ENCODE assay signal across 8 cellular contexts in the genomic region with DNA sequence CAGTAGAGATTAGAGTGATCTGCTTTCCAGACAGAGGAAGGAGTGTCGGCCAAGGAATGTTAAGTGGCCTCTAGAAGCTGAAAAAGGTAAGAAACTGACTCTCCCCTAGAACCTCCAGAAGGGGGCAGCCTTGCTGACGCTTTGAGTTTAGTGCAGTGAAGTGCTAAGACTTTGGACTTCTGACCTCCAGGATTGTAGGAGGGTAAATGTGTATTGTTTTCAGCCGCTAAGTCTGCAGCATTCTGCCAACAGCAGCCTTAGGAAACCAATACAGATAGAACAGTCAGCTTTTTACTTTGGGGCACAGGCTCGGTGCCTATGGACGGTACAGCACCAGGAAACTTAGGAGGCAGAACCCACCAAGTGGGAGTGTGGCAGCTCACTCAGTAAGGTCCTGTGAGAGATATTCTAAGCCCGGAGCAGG. TPM values are rescaled to one million over a fixed set of nuclear protein-coding genes. Genes with fewer than 3 reads are reported as not detected.
A peak's percentile ranks its signal among the peaks of the same experiment; 100 is the strongest.
DNase-seq lines count a peak whose midpoint lies in the region; ATAC-seq, FAIRE-seq and TF ChIP-seq lines count a peak whose summit lies in the region.

No MANE protein-coding gene starts in this region.

- peak; percentile 38 for DNase-seq in H4 (ENCODE audit: low spot score)
- peak; percentile 46 for DNase-seq in RKO (ENCODE audit: low spot score)
- DNase-seq in GM12878 (ENCODE audit: low read depth, low spot score), result no peak
- no peak for DNase-seq in kidney epithelial cell (ENCODE audit: low read depth)
- DNase-seq in stimulated activated effector memory CD8-positive, alpha-beta T cell treated with anti-CD3 and anti-CD28 coated beads, Interleukin-12 subunit alpha, Interleukin-12 subunit beta, amount 100 ng/mL, for 72 hours (ENCODE audit: low spot score in 2 of 2), result peak; percentile 31 to 67
- no peak for DNase-seq in effector memory CD4-positive, alpha-beta T cell

- peaks cover 4% of the 10 kb centered on the region for H3K9me3 Mint-ChIP-seq in stimulated activated effector memory CD8-positive, alpha-beta T cell treated with anti-CD3 and anti-CD28 coated beads, Interleukin-12 subunit alpha, Interleukin-12 subunit beta, amount 100 ng/mL, for 72 hours

- H3K4me2 ChIP-seq in GM12878 (ENCODE audit: control insufficient read depth, insufficient read depth), result no peak overlapping the region

- CTCF ChIA-PET in GM12878 (lab: Yijun Ruan, JAX), result interaction anchor here (0.8 to 11.8 kb wide), 34 partner anchors 9 to 391 kb away, joined by 3 to 297 read pairs (median 6); no protein-coding TSS in a partner anchor

- no peak overlapping the region for H3K9ac ChIP-seq in GM12878 (ENCODE audit: control insufficient read depth, insufficient read depth, low read length)

- ATAC-seq in GM12878 (peak; percentile 43), GM19397 (IDR thresholded peaks at IDR 0.05; ENCODE audit: unreplicated experiment) (no peak)
- no peak for ATAC-seq in stimulated activated effector memory CD8-positive, alpha-beta T cell treated with anti-CD3 and anti-CD28 coated beads, Interleukin-12 subunit alpha, Interleukin-12 subunit beta, amount 100 ng/mL, for 72 hours

- intact Hi-C loops in GM12878 (cut with micrococcal nuclease; ENCODE audit: unreplicated experiment), result loop anchor here (1.0 kb wide), 1 partner anchor 44 kb away; no protein-coding TSS in a partner anchor

- H3K4me3 ChIP-seq in GM12878, result no peak overlapping the region
- no peak overlapping the region for H3K4me3 ChIP-seq in kidney epithelial cell (ENCODE audit: low read depth, low read length)
- H3K4me3 ChIP-seq in effector memory CD4-positive, alpha-beta T cell (ENCODE audit: insufficient read depth, low read depth, low read length, poor library complexity, severe bottlenecking), result no peak overlapping the region

- H3K27ac ChIP-seq in C4-2B, result no peak overlapping the region
- no peak overlapping the region for H3K27ac ChIP-seq in GM12878 (ENCODE audit: control insufficient read depth, insufficient read depth)
- H3K27ac ChIP-seq in effector memory CD4-positive, alpha-beta T cell (ENCODE audit: insufficient read depth, low read length, poor library complexity, severe bottlenecking), result no peak overlapping the region

- SMC1A ChIA-PET in GM12878 (lab: Charles Lee; ENCODE audit: uncharacterized antibody, unreplicated experiment), result interaction anchor here (0.6 to 5.2 kb wide), 16 partner anchors 9 to 1734 kb away, joined by 3 to 100 read pairs (median 5); no protein-coding TSS in a partner anchor

- WGBS in GM12878 (ENCODE audit: insufficient coverage, insufficient replicate concordance, low lambda C conversion rate, missing lambda C conversion rate), result 59% methylated on average over 6 of the region's 6 CpGs

- peak; percentile 91 for TF ChIP-seq RAD21 in GM12878 (IDR thresholded peaks at IDR 0.05; ENCODE audit: insufficient read depth, low read depth, low read length)

- RAD21 ChIA-PET in GM12878 (lab: Charles Lee; ENCODE audit: unreplicated experiment), result interaction anchor here (0.7 to 10.5 kb wide), 12 partner anchors 9 to 196 kb away, joined by 3 to 199 read pairs (median 4); no protein-coding TSS in a partner anchor

- peak; percentile 68 for FAIRE-seq in GM12878 (lab: Jason Lieb, UNC)

- TF ChIP-seq EP300 in GM12878 (IDR thresholded peaks at IDR 0.05; ENCODE audit: borderline replicate concordance in 1 of 2, control insufficient read depth in 1 of 2, low read depth in 2 of 2, low read length in 2 of 2), result no peak

- peaks cover 6% of the 10 kb centered on the region for H3K4me1 ChIP-seq in GM12878 (ENCODE audit: control insufficient read depth, insufficient read depth, low read length)
- H3K4me1 ChIP-seq in effector memory CD4-positive, alpha-beta T cell (ENCODE audit: control insufficient read depth, insufficient read depth, low read length, poor library complexity, severe bottlenecking), result peaks cover 16% of the 10 kb centered on the region

- POLR2A ChIA-PET in GM12878 (lab: Charles Lee), result interaction anchor here (0.6 to 1.1 kb wide), 4 partner anchors 9 to 43 kb away, joined by 3 to 5 read pairs (median 3); no protein-coding TSS in a partner anchor

- no peak overlapping the region for H2AFZ ChIP-seq in GM12878 (ENCODE audit: control insufficient read depth, low read depth, low read length)

- peaks cover 25% of the 10 kb centered on the region for H3K79me2 ChIP-seq in GM12878 (ENCODE audit: control insufficient read depth, insufficient read depth, low read length)

- H3K36me3 Mint-ChIP-seq in stimulated activated effector memory CD8-positive, alpha-beta T cell treated with anti-CD3 and anti-CD28 coated beads, Interleukin-12 subunit alpha, Interleukin-12 subunit beta, amount 100 ng/mL, for 72 hours, result peaks cover 25% of the 10 kb centered on the region

- BruUV-seq in GM12878 (replicated peaks; lab: Mats Ljungman, UMichigan), result no TSS peak

- H3K27me3 ChIP-seq in GM12878 (replicated peaks in 1 of 2; ENCODE audit: control insufficient read depth in 2 of 2, insufficient read depth in 2 of 2, low read length in 1 of 2) (no peaks in the 10 kb centered on the region), kidney epithelial cell (ENCODE audit: control insufficient read depth, insufficient read depth, low read length) (no peaks in the 10 kb centered on the region)
- H3K27me3 ChIP-seq in effector memory CD4-positive, alpha-beta T cell (replicated peaks; ENCODE audit: control insufficient read depth, insufficient read depth, low read length, poor library complexity, severe bottlenecking), result no peaks in the 10 kb centered on the region

- H4K20me1 ChIP-seq in GM12878 (ENCODE audit: control insufficient read depth, insufficient read depth), result no peaks in the 10 kb centered on the region

- no peak overlapping the region for H3K4me3 Mint-ChIP-seq in stimulated activated effector memory CD8-positive, alpha-beta T cell treated with anti-CD3 and anti-CD28 coated beads, Interleukin-12 subunit alpha, Interleukin-12 subunit beta, amount 100 ng/mL, for 72 hours

- TF ChIP-seq CTCF in C4-2B (conservative IDR thresholded peaks at IDR 0.05), result peak; percentile 79
- TF ChIP-seq CTCF in GM12878 (IDR thresholded peaks at IDR 0.05 in 2 of 3, conservative IDR thresholded peaks at IDR 0.05 in 1 of 3; ENCODE audit: control insufficient read depth in 2 of 3, extremely low read depth in 1 of 3, insufficient read depth in 1 of 3, low read depth in 3 of 3, low read length in 3 of 3), result peak; percentile 75 to 84 (median 78)
- TF ChIP-seq CTCF in kidney epithelial cell (IDR thresholded peaks at IDR 0.05; ENCODE audit: insufficient read depth, low read length, poor library complexity, severe bottlenecking), result peak; percentile 85

- H3K4me1 Mint-ChIP-seq in stimulated activated effector memory CD8-positive, alpha-beta T cell treated with anti-CD3 and anti-CD28 coated beads, Interleukin-12 subunit alpha, Interleukin-12 subunit beta, amount 100 ng/mL, for 72 hours, result peaks cover 45% of the 10 kb centered on the region

- H3K27ac Mint-ChIP-seq in stimulated activated effector memory CD8-positive, alpha-beta T cell treated with anti-CD3 and anti-CD28 coated beads, Interleukin-12 subunit alpha, Interleukin-12 subunit beta, amount 100 ng/mL, for 72 hours, result no peak overlapping the region

- no peak for TF ChIP-seq POLR2A in GM12878 (IDR thresholded peaks at IDR 0.05; ENCODE audit: low read depth, low read length)

- in situ Hi-C loops in GM12878 (cut with MboI), result loop anchor here (10.0 to 25.0 kb wide), 2 partner anchors 1328 to 1736 kb away; no protein-coding TSS in a partner anchor

- H3K36me3 ChIP-seq in GM12878 (ENCODE audit: control insufficient read depth in 2 of 2, insufficient read depth in 2 of 2, low read length in 1 of 2) (no peaks in the 10 kb centered on the region), kidney epithelial cell (ENCODE audit: control insufficient read depth, insufficient read depth, low read length) (no peaks in the 10 kb centered on the region)
- no peaks in the 10 kb centered on the region for H3K36me3 ChIP-seq in effector memory CD4-positive, alpha-beta T cell (ENCODE audit: control insufficient read depth, insufficient read depth, low read length)

- H3K9me3 ChIP-seq in GM12878 (replicated peaks; ENCODE audit: control insufficient read depth, insufficient read depth, low read length), result peaks cover 3% of the 10 kb centered on the region; the same call in 1 of the 3 replicates
- peaks cover 4% of the 10 kb centered on the region for H3K9me3 ChIP-seq in effector memory CD4-positive, alpha-beta T cell (ENCODE audit: control insufficient read depth, low read length)

RNA-seq across cellular contexts. Expression of a gene that starts 3.6 kb away (rescaled TPM):
- 7.0 and 8.6 TPM in 2 replicates for total RNA-seq in H4 (2014; rRNA removed; shearing (Covaris generic))
- 103 and 120 TPM in 2 replicates for total RNA-seq in GM12878 (2013; cell fraction: nucleolus; rRNA removed)
- total RNA-seq in GM12878 (2014; rRNA removed) (25.2 and 27.7 TPM in 2 replicates), GM12878 (2014; rRNA removed; fragmentation: Illumina TruSeq; extraction: Trizol) (9.8 and 9.9 TPM in 2 replicates), GM12878 (2021) (44.7 and 45.5 TPM in 2 replicates), kidney epithelial cell (25.7 and 33.5 TPM in 2 replicates)
- 16.4 TPM for polyA plus RNA-seq in GM12878 (2011; ENCODE audit: low read depth)
- polyA plus RNA-seq in GM12878 (2011; rRNA removed) (30.9 and 41.8 TPM in 2 replicates), GM12878 (2014; fragmentation: Illumina TruSeq; extraction: Trizol) (18.6 and 24.1 TPM in 2 replicates), GM12878 (2014; fragmentation: Nextera tagmentation; extraction: Ambion mirVana) (1 to 10 TPM in 1 of 2 experiments, under 1 TPM in 1; 0.63 to 2.6 TPM), GM12878 (2014; rRNA removed) (30.9 and 35.2 TPM in 2 replicates), GM12878 (2016; fragmentation: Nextera tagmentation; extraction: Ambion mirVana) (10 to 100 TPM; 27.0 to 32.9 TPM)
- 45.0 and 49.5 TPM in 2 replicates for polyA plus RNA-seq in GM12878 (2011; cell fraction: cytosol; rRNA removed)
- polyA plus RNA-seq in GM12878 (2011; cell fraction: nucleus; rRNA removed), result 43.1 and 44.1 TPM in 2 replicates
- polyA plus RNA-seq in GM12878 (2012), result 44.7 and 50.1 TPM in 2 replicates
- 39.3 and 47.8 TPM in 2 replicates for polyA minus RNA-seq in GM12878 (2011; rRNA and poly(A)+ RNA removed)
- polyA minus RNA-seq in GM12878 (2011; cell fraction: cytosol; rRNA and poly(A)+ RNA removed), result 18.0 and 23.3 TPM in 2 replicates
- polyA minus RNA-seq in GM12878 (2011; cell fraction: nucleus; rRNA and poly(A)+ RNA removed), result 34.8 and 46.1 TPM in 2 replicates

RNA-seq across cellular contexts. Expression of a gene that starts 20.8 kb away (rescaled TPM):
- total RNA-seq in H4 (2014; rRNA removed; shearing (Covaris generic)), result 16.9 and 19.6 TPM in 2 replicates
- 35.5 and 35.9 TPM in 2 replicates for total RNA-seq in GM12878 (2013; cell fraction: nucleolus; rRNA removed)
- total RNA-seq in GM12878 (2014; rRNA removed) (40.3 and 40.6 TPM in 2 replicates), GM12878 (2014; rRNA removed; fragmentation: Illumina TruSeq; extraction: Trizol) (30.8 and 32.6 TPM in 2 replicates), GM12878 (2021) (41.1 and 42.0 TPM in 2 replicates), kidney epithelial cell (46.3 and 48.9 TPM in 2 replicates)
- polyA plus RNA-seq in GM12878 (2011; ENCODE audit: low read depth), result 11.5 TPM
- polyA plus RNA-seq in GM12878 (2011; rRNA removed) (25.3 and 27.8 TPM in 2 replicates), GM12878 (2014; fragmentation: Illumina TruSeq; extraction: Trizol) (15.3 and 26.8 TPM in 2 replicates), GM12878 (2014; fragmentation: Nextera tagmentation; extraction: Ambion mirVana) (1 to 10 TPM; 4.0 to 5.8 TPM), GM12878 (2014; rRNA removed) (39.8 and 46.9 TPM in 2 replicates), GM12878 (2016; fragmentation: Nextera tagmentation; extraction: Ambion mirVana) (10 to 100 TPM; 26.9 to 35.6 TPM)
- polyA plus RNA-seq in GM12878 (2011; cell fraction: cytosol; rRNA removed), result 28.7 and 34.2 TPM in 2 replicates
- 14.9 and 21.7 TPM in 2 replicates for polyA plus RNA-seq in GM12878 (2011; cell fraction: nucleus; rRNA removed)
- 18.6 and 19.3 TPM in 2 replicates for polyA plus RNA-seq in GM12878 (2012)
- polyA minus RNA-seq in GM12878 (2011; rRNA and poly(A)+ RNA removed), result 37.7 and 40.8 TPM in 2 replicates
- 13.1 and 15.7 TPM in 2 replicates for polyA minus RNA-seq in GM12878 (2011; cell fraction: cytosol; rRNA and poly(A)+ RNA removed)
- 10.8 and 24.0 TPM in 2 replicates for polyA minus RNA-seq in GM12878 (2011; cell fraction: nucleus; rRNA and poly(A)+ RNA removed)

Comparison
In these comparisons a context has a peak if more than half of its experiments do, and no peak if none do; other contexts are left out.
1. DNase-seq: peak in H4 (single experiment), RKO (single experiment) and stimulated activated effector memory CD8-positive, alpha-beta T cell treated with anti-CD3 and anti-CD28 coated beads, Interleukin-12 subunit alpha, Interleukin-12 subunit beta, amount 100 ng/mL, for 72 hours (2 of 2); none in GM12878 (single experiment), kidney epithelial cell (single experiment) and effector memory CD4-positive, alpha-beta T cell (0 of 3).
2. Peak in every context shown above with its lines, with median percentiles within 50 percentile points of each other: CTCF ChIP-seq.